Comparison of ENCODE assay signal across 21 cellular contexts in genomic region chr1:72066431-72066830, GRCh38.
DNase-seq lines count a peak whose midpoint lies in the region; ATAC-seq and TF ChIP-seq lines count a peak whose summit lies in the region.
"Had no signal": no experiment of that assay in that cellular context is flagged by ENCODE, and none has a peak within 500 bp of the region (broad histone marks: within the 10 kb centered on the region; RNA-seq: fewer than 3 reads in every experiment).

No MANE protein-coding gene starts in this region.

- H3K27me3 Mint-ChIP-seq in chondrocyte (ENCODE audit: low read depth) = peaks cover 2% of the 10 kb centered on the region
- H3K27me3 Mint-ChIP-seq: CD8-positive, alpha-beta memory T cell had no signal

- DNase-seq in Right ventricle myocardium superior (no peak), heart right ventricle (no peak), NCI-H82 treated with DMSO at 0.1 percent for 48 hours (lab: John Stamatoyannopoulos, UW; ENCODE audit: unreplicated experiment) (peak; percentile 25), foreskin fibroblast (peak; percentile 7 to 22), GM19240 (ENCODE audit: insufficient read length, low spot score) (no peak), chondrocyte (ENCODE audit: low spot score) (no peak), RKO (ENCODE audit: low spot score) (no peak), NCI-H2081 treated with DMSO at 0.1 percent for 48 hours (lab: John Stamatoyannopoulos, UW) (no peak)
- DNase-seq: 8988T; CD8-positive, alpha-beta memory T cell; DMS79; H9; KG1; MV-4-11; NCI-H1930; NCI-H345; NCI-H526 treated with DMSO at 0.1 percent for 48 hours; Peyer's patch; SHP77 had no signal

- no peak overlapping the region for H3K4me3 Mint-ChIP-seq in chondrocyte (ENCODE audit: unreplicated experiment)
- H3K4me3 Mint-ChIP-seq: CD8-positive, alpha-beta memory T cell; H9 had no signal

- no peaks in the 10 kb centered on the region for H3K4me1 Mint-ChIP-seq in chondrocyte (ENCODE audit: low read depth)
- H3K4me1 Mint-ChIP-seq: CD8-positive, alpha-beta memory T cell; H9 had no signal

- no peaks in the 10 kb centered on the region for H3K27me3 ChIP-seq in heart right ventricle
- H3K27me3 ChIP-seq: BLaER1, Peyer's patch had no signal

- peaks cover 0 to 10% (median 0%) of the 10 kb centered on the region in 9 donors for H3K4me1 ChIP-seq in heart right ventricle
- H3K4me1 ChIP-seq: BLaER1, Peyer's patch had no signal

- no peak overlapping the region for H3K27ac ChIP-seq in heart right ventricle
- H3K27ac ChIP-seq: BLaER1, Peyer's patch, SK-N-MC had no signal

- H3K36me3 Mint-ChIP-seq in chondrocyte (ENCODE audit: low read depth) = no peaks in the 10 kb centered on the region
- H3K36me3 Mint-ChIP-seq: CD8-positive, alpha-beta memory T cell had no signal

- H3K36me3 ChIP-seq in heart right ventricle = no peaks in the 10 kb centered on the region
- H3K36me3 ChIP-seq: BLaER1, Peyer's patch had no signal

- TF ChIP-seq CTCF in heart right ventricle (IDR thresholded peaks at IDR 0.05) = no peak
- no peak for TF ChIP-seq CTCF in foreskin fibroblast (IDR thresholded peaks at IDR 0.05; ENCODE audit: low read depth, low read length)
- TF ChIP-seq CTCF in chondrocyte (IDR thresholded peaks at IDR 0.05) = no peak

- no peak overlapping the region for H3K27ac Mint-ChIP-seq in chondrocyte (ENCODE audit: unreplicated experiment)
- H3K27ac Mint-ChIP-seq: CD8-positive, alpha-beta memory T cell; H9 had no signal

- H3K9me3 Mint-ChIP-seq in chondrocyte (ENCODE audit: low read depth) = peaks cover 3% of the 10 kb centered on the region
- H3K9me3 Mint-ChIP-seq: H9 had no signal

- intact Hi-C loops in Right ventricle myocardium superior (cut with DNase I) = no loop called here
- intact Hi-C loops in heart right ventricle (cut with DNase I) = loop anchor here in 1 of 10 donors (10.0 kb wide), 1 partner anchor 48 kb away; no protein-coding TSS in a partner anchor

- H3K4me3 ChIP-seq in heart right ventricle = no peak overlapping the region
- H3K4me3 ChIP-seq in foreskin fibroblast (ENCODE audit: low read depth in 1 of 2, low read length in 2 of 2) = no peak overlapping the region
- H3K4me3 ChIP-seq: BLaER1, Peyer's patch, SK-N-MC had no signal

- 66 to 70% methylated on average over 7 of the region's 7 CpGs for WGBS in heart right ventricle, 2 donors

- ATAC-seq in Right ventricle myocardium superior (ENCODE audit: poor library complexity) (peak; percentile 45), heart right ventricle (no peak)

- peaks cover 0 to 12% (median 0%) of the 10 kb centered on the region in 11 donors for H3K9me3 ChIP-seq in heart right ventricle
- H3K9me3 ChIP-seq: BLaER1, Peyer's patch had no signal

Comparison
In these comparisons a context has a peak if more than half of its experiments do, and no peak if none do; other contexts are left out.
1. DNase-seq: peak in NCI-H82 treated with DMSO at 0.1 percent for 48 hours (single experiment) and foreskin fibroblast (2 of 2); none in Right ventricle myocardium superior (single experiment), heart right ventricle (0 of 2), GM19240 (single experiment), chondrocyte (single experiment), RKO (single experiment) and NCI-H2081 treated with DMSO at 0.1 percent for 48 hours (single experiment).